Comparison of ENCODE assay signal across 23 cellular contexts in genomic region chr20:63790572-63791168, GRCh38.
"Had no signal": no experiment of that assay in that cellular context is flagged by ENCODE, and none has a peak within 500 bp of the region (broad histone marks: within the 10 kb centered on the region; RNA-seq: fewer than 3 reads in every experiment).

No MANE protein-coding gene starts in this region.

- H3K9ac ChIP-seq: SK-N-SH had no signal

- H3K27ac Mint-ChIP-seq: activated CD8-positive, alpha-beta T cell treated with anti-CD3 and anti-CD28 coated beads for 36 hours; activated T-cell treated with anti-CD3 and anti-CD28 coated beads, Interleukin-2, amount 50 U/mL, for 72 hours; activated T-helper 2 cell treated with anti-CD3 and anti-CD28 coated beads, Interferon-gamma antibody, Interleukin-2, Interleukin-4, amounts not matched to agents 10 μg/mL and 5 μg/mL and 100 μg/mL, durations not matched to agents 14 hours and 24 hours and 36 hours had no signal

- H3K4me1 ChIP-seq: ascending aorta, body of pancreas, SJCRH30 had no signal

- H3K27me3 ChIP-seq: ascending aorta, body of pancreas, MG63 had no signal

- ATAC-seq: activated CD8-positive, alpha-beta T cell treated with anti-CD3 and anti-CD28 coated beads for 36 hours; activated T-cell treated with anti-CD3 and anti-CD28 coated beads, Interleukin-2, amount 50 U/mL, for 72 hours; body of pancreas had no signal

- H3K4me2 ChIP-seq: SK-N-SH had no signal

- H3K9me3 Mint-ChIP-seq: activated CD8-positive, alpha-beta T cell treated with anti-CD3 and anti-CD28 coated beads for 36 hours; activated T-cell treated with anti-CD3 and anti-CD28 coated beads, Interleukin-2, amount 50 U/mL, for 72 hours; activated T-helper 2 cell treated with anti-CD3 and anti-CD28 coated beads, Interferon-gamma antibody, Interleukin-2, Interleukin-4, amounts not matched to agents 10 μg/mL and 5 μg/mL and 100 μg/mL, durations not matched to agents 14 hours and 24 hours and 36 hours had no signal

- H3K36me3 ChIP-seq: MG63, SJCRH30 had no signal

- H3K9me3 ChIP-seq: ascending aorta, body of pancreas, MG63, SJCRH30, SK-N-SH had no signal

- H3K4me3 Mint-ChIP-seq: activated CD8-positive, alpha-beta T cell treated with anti-CD3 and anti-CD28 coated beads for 36 hours; activated T-cell treated with anti-CD3 and anti-CD28 coated beads, Interleukin-2, amount 50 U/mL, for 72 hours had no signal

- DNase-seq: activated CD4-positive, alpha-beta T cell treated with anti-CD3 and anti-CD28 coated beads for 4 hours; activated CD8-positive, alpha-beta memory T cell treated with anti-CD3 and anti-CD28 coated beads, Interleukin-2, amount 50 U/mL, for 4 hours; activated CD8-positive, alpha-beta T cell treated with anti-CD3 and anti-CD28 coated beads for 36 hours; activated naive CD4-positive, alpha-beta T cell treated with anti-CD3 and anti-CD28 coated beads, Interleukin-2, amount 50 U/mL, for 16 hours; activated T-cell treated with anti-CD3 and anti-CD28 coated beads, Interleukin-2, amount 50 U/mL, for 72 hours; amniotic stem cell; body of pancreas; MG63; MV-4-11; NCI-H1092 treated with DMSO at 0.1 percent for 48 hours; NCI-H1436; NCI-H1694 treated with DMSO at 0.1 percent for 48 hours; NCI-H2029 treated with DMSO at 0.1 percent for 48 hours; NCI-H345; NCI-H510A; NCI-H526 treated with DMSO at 0.1 percent for 48 hours; NCI-H82; SJCRH30; SK-N-SH; T-helper 1 cell had no signal

- H3K4me3 ChIP-seq: ascending aorta, body of pancreas, MG63, SJCRH30 had no signal

- H3K27ac ChIP-seq: SJCRH30, VCaP had no signal
